In the genomic region with DNA sequence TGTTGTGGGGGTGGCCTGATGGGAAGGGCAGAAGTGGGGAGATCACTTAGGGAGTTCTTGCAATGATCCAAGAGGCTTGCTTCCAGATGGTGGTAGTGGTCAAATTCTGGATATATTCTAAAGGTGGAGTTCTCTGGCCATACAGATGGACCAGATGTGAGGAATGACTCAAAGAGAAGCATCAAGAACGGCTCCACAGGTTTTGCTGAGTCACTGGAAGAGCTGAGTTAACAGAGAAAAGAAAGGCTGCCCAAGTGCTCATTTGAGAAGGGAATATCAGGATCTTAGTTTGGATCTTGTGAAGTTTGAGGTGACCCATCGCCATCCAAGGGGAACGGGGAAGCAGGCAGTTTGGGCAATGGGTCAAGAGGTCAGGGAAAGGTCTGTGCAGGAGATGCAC, we compare ENCODE assay signal across 18 cellular contexts.
"Had no signal": no experiment of that assay in that cellular context is flagged by ENCODE, and none has a peak within 500 bp of the region (broad histone marks: within the 10 kb centered on the region; RNA-seq: fewer than 3 reads in every experiment).

No MANE protein-coding gene starts in this region.

- H3K4me3 ChIP-seq: esophagus squamous epithelium, heart left ventricle, left lung, psoas muscle, suprapubic skin, upper lobe of left lung had no signal

- ATAC-seq: activated CD8-positive, alpha-beta memory T cell treated with anti-CD3 and anti-CD28 coated beads, Interleukin-2, amount 10 ng/mL, durations not matched to agents 7 days and 5 days; activated naive CD4-positive, alpha-beta T cell treated with anti-CD3 and anti-CD28 coated beads, Interleukin-2, amount 50 U/mL, for 72 hours; heart left ventricle; left lung; sciatic nerve had no signal

- DNase-seq: activated CD4-positive, alpha-beta T cell treated with anti-CD3 and anti-CD28 coated beads for 1 hour; activated CD4-positive, alpha-beta T cell treated with anti-CD3 and anti-CD28 coated beads, Interleukin-2, amount 50 U/mL, for 48 hours; activated CD8-positive, alpha-beta memory T cell treated with anti-CD3 and anti-CD28 coated beads, Interleukin-2, amount 10 ng/mL, durations not matched to agents 7 days and 5 days; activated effector memory CD4-positive, alpha-beta T cell treated with anti-CD3 and anti-CD28 coated beads, Interleukin-2, amount 50 U/mL, for 16 hours; activated T-cell treated with anti-CD3 and anti-CD28 coated beads, Interleukin-2, amount 50 U/mL, for 4 hours; amygdala; esophagus squamous epithelium; foreskin melanocyte; heart left ventricle; left lung; mesendoderm; nephron progenitor cell; psoas muscle; stimulated activated naive CD4-positive, alpha-beta T cell; upper lobe of left lung had no signal

- H3K27ac ChIP-seq: esophagus squamous epithelium, heart left ventricle, left lung, psoas muscle, suprapubic skin, upper lobe of left lung had no signal

- H3K27me3 ChIP-seq: upper lobe of left lung had no signal

- H3K4me1 ChIP-seq: esophagus squamous epithelium, left lung, suprapubic skin, upper lobe of left lung had no signal

- H3K36me3 ChIP-seq: esophagus squamous epithelium, heart left ventricle, left lung, suprapubic skin, upper lobe of left lung had no signal

- H3K9me3 ChIP-seq: esophagus squamous epithelium, heart left ventricle, left lung, psoas muscle, suprapubic skin, upper lobe of left lung had no signal
